ENCODE assay signal across 20 cellular contexts in genomic region chr2:1283020-1283801, GRCh38.
"Had no signal": no experiment of that assay in that cellular context is flagged by ENCODE, and none has a peak within 500 bp of the region (broad histone marks: within the 10 kb centered on the region; RNA-seq: fewer than 3 reads in every experiment).

No MANE protein-coding gene starts in this region.

- H3K27me3 ChIP-seq: hepatocyte, pancreas, right lobe of liver, thyroid gland had no signal

- DNase-seq: cerebellar nuclear complex; foreskin melanocyte; head of caudate nucleus; left colon; left ventricle myocardium superior; mesenchymal stem cell; midbrain; pancreas; right lobe of liver; stimulated activated CD4-positive, alpha-beta T cell treated with anti-CD3 and anti-CD28 coated beads, Interleukin-15, amount 100 ng/mL, for 24 hours; stimulated activated CD4-positive, alpha-beta T cell treated with anti-CD3 and anti-CD28 coated beads, Interleukin-1b, Interleukin-23, amount 100 ng/mL, for 48 hours; stimulated activated CD4-positive, alpha-beta T cell treated with anti-CD3 and anti-CD28 coated beads, Interleukin-4, amount 100 ng/mL, for 24 hours; stimulated activated naive B cell treated with anti-CD40 and anti-IgM and Interleukin-4, amounts not matched to agents 10 μg/mL and 1 μg/mL and 100 μg/mL, for 72 hours; thyroid gland had no signal

- H3K9me3 ChIP-seq: pancreas, right lobe of liver, thyroid gland had no signal

- H2AFZ ChIP-seq: hepatocyte had no signal

- H3K4me3 Mint-ChIP-seq: dendritic cell treated with granulocyte-macrophage colony-stimulating factor and Interleukin-4, amounts not matched to agents 40 ng/mL and 50 ng/mL, for 4 days; neural crest cell; stimulated activated naive B cell treated with anti-CD40 and anti-IgM and Interleukin-4, amounts not matched to agents 10 μg/mL and 1 μg/mL and 100 μg/mL, for 72 hours had no signal

- H3K4me1 Mint-ChIP-seq: neural crest cell had no signal

- H3K27ac ChIP-seq: hepatocyte, pancreas, right lobe of liver, thyroid gland had no signal

- H3K4me1 ChIP-seq: pancreas, right lobe of liver, thyroid gland had no signal

- H3K4me3 ChIP-seq: hepatocyte, lung, pancreas, right lobe of liver, thyroid gland had no signal

- H3K36me3 ChIP-seq: pancreas, right lobe of liver, thyroid gland had no signal

- H3K9me3 Mint-ChIP-seq: neural crest cell; stimulated activated naive B cell treated with anti-CD40 and anti-IgM and Interleukin-4, amounts not matched to agents 10 μg/mL and 1 μg/mL and 100 μg/mL, for 72 hours had no signal

- ATAC-seq: left colon; pancreas; stimulated activated naive B cell treated with anti-CD40 and anti-IgM and Interleukin-4, amounts not matched to agents 10 μg/mL and 1 μg/mL and 100 μg/mL, for 72 hours had no signal

- H3K79me2 ChIP-seq: hepatocyte had no signal

- H3K4me2 ChIP-seq: hepatocyte had no signal

- FAIRE-seq: colon, pancreas had no signal

- H3K27me3 Mint-ChIP-seq: dendritic cell treated with granulocyte-macrophage colony-stimulating factor and Interleukin-4, amounts not matched to agents 40 ng/mL and 50 ng/mL, for 4 days; progenitor cell of endocrine pancreas; stimulated activated naive B cell treated with anti-CD40 and anti-IgM and Interleukin-4, amounts not matched to agents 10 μg/mL and 1 μg/mL and 100 μg/mL, for 72 hours had no signal

- H3K27ac Mint-ChIP-seq: dendritic cell treated with granulocyte-macrophage colony-stimulating factor and Interleukin-4, amounts not matched to agents 40 ng/mL and 50 ng/mL, for 4 days; stimulated activated naive B cell treated with anti-CD40 and anti-IgM and Interleukin-4, amounts not matched to agents 10 μg/mL and 1 μg/mL and 100 μg/mL, for 72 hours had no signal
